In genomic region chr6:13248953-13249432, GRCh38 we compare ENCODE assay signal across 15 cellular contexts.
"Had no signal": no experiment of that assay in that cellular context is flagged by ENCODE, and none has a peak within 500 bp of the region (broad histone marks: within the 10 kb centered on the region; RNA-seq: fewer than 3 reads in every experiment).

No MANE protein-coding gene starts in this region.

- ATAC-seq: natural killer cell; stimulated activated memory B cell treated with anti-CD40 and anti-IgM and Interleukin-4, amounts not matched to agents 10 μg/mL and 1 μg/mL and 100 μg/mL, for 72 hours had no signal

- H3K79me2 ChIP-seq: hepatocyte had no signal

- H3K27me3 ChIP-seq: esophagus squamous epithelium, hepatocyte, tibial nerve, vagina had no signal

- H3K27ac ChIP-seq: coronary artery, esophagus squamous epithelium, hepatocyte, left ventricle myocardium inferior, tibial nerve, vagina had no signal

- H3K27me3 Mint-ChIP-seq: stimulated activated memory B cell treated with anti-CD40 and anti-IgM and Interleukin-4, amounts not matched to agents 10 μg/mL and 1 μg/mL and 100 μg/mL, for 72 hours had no signal

- H3K4me3 ChIP-seq: coronary artery, esophagus squamous epithelium, hepatocyte, left ventricle myocardium inferior, tibial nerve, vagina had no signal

- H3K36me3 Mint-ChIP-seq: natural killer cell had no signal

- H3K36me3 ChIP-seq: esophagus squamous epithelium, left ventricle myocardium inferior, tibial nerve, vagina had no signal

- H3K27ac Mint-ChIP-seq: natural killer cell; stimulated activated memory B cell treated with anti-CD40 and anti-IgM and Interleukin-4, amounts not matched to agents 10 μg/mL and 1 μg/mL and 100 μg/mL, for 72 hours had no signal

- H3K9me3 ChIP-seq: esophagus squamous epithelium, left ventricle myocardium inferior, tibial nerve, vagina had no signal

- H3K4me2 ChIP-seq: hepatocyte had no signal

- H3K4me3 Mint-ChIP-seq: natural killer cell; stimulated activated memory B cell treated with anti-CD40 and anti-IgM and Interleukin-4, amounts not matched to agents 10 μg/mL and 1 μg/mL and 100 μg/mL, for 72 hours had no signal

- H3K4me1 ChIP-seq: esophagus squamous epithelium, left ventricle myocardium inferior, tibial nerve, vagina had no signal

- H3K4me1 Mint-ChIP-seq: natural killer cell had no signal

- DNase-seq: activated CD4-positive, alpha-beta T cell treated with anti-CD3 and anti-CD28 coated beads for 1 hour; activated CD4-positive, alpha-beta T cell treated with anti-CD3 and anti-CD28 coated beads, Interleukin-2, amount 50 U/mL, for 4 hours; activated naive CD4-positive, alpha-beta T cell treated with anti-CD3 and anti-CD28 coated beads, Interleukin-2, amount 50 U/mL, for 16 hours; activated T-cell treated with anti-CD3 and anti-CD28 coated beads, Interleukin-2, amount 50 U/mL, for 1 hour; central memory CD4-positive, alpha-beta T cell; esophagus squamous epithelium; left ventricle myocardium inferior; natural killer cell; occipital lobe; stimulated activated CD4-positive, alpha-beta T cell treated with anti-CD3 and anti-CD28 coated beads, Interleukin-2, amount 100 ng/mL, for 48 hours had no signal

- H2AFZ ChIP-seq: hepatocyte had no signal
